In genomic region chr21:43603641-43604504, GRCh38 we compare ENCODE assay signal across 1 cellular context.
TF ChIP-seq lines count a peak whose summit lies in the region.

No MANE protein-coding gene starts in this region.

TF ChIP-seq in A549, 52 proteins besides CTCF, POLR2A, EP300 and RAD21:
- TF ChIP-seq HOXB5 (CRISPR knock-in tag; IDR thresholded peaks at IDR 0.05): peak; percentile 32; the same call in 1 of the 2 replicates
- TF ChIP-seq TP53 (CRISPR knock-in tag; IDR thresholded peaks at IDR 0.05): no peak
- no peak for TF ChIP-seq E2F6 (IDR thresholded peaks at IDR 0.05; ENCODE audit: borderline replicate concordance, low read depth)
- no peak for TF ChIP-seq NPAS2 (CRISPR knock-in tag; IDR thresholded peaks at IDR 0.05; ENCODE audit: borderline replicate concordance)
- no peak for TF ChIP-seq NFE2L2 (conservative IDR thresholded peaks at IDR 0.05; ENCODE audit: low read length)
- no peak for TF ChIP-seq KDM1A (IDR thresholded peaks at IDR 0.05; ENCODE audit: low read depth)
- no peak for TF ChIP-seq EHMT2 (IDR thresholded peaks at IDR 0.05; ENCODE audit: low read depth)
- TF ChIP-seq KDM5A (IDR thresholded peaks at IDR 0.05): no peak
